Comparison of ENCODE assay signal across 34 cellular contexts in genomic region chr17:54347495-54347894, GRCh38.
"Had no signal": no experiment of that assay in that cellular context is flagged by ENCODE, and none has a peak within 500 bp of the region (broad histone marks: within the 10 kb centered on the region; RNA-seq: fewer than 3 reads in every experiment).

No MANE protein-coding gene starts in this region.

- H3K36me3 ChIP-seq: brain microvascular endothelial cell, esophagus muscularis mucosa, gastrocnemius medialis, heart left ventricle had no signal

- H3K4me1 ChIP-seq: esophagus muscularis mucosa, foreskin keratinocyte, gastrocnemius medialis, heart left ventricle had no signal

- H3K27ac ChIP-seq: brain microvascular endothelial cell, esophagus muscularis mucosa, foreskin keratinocyte, gastrocnemius medialis, heart left ventricle, VCaP had no signal

- H3K9me3 ChIP-seq: esophagus muscularis mucosa, gastrocnemius medialis, heart left ventricle had no signal

- H3K27ac Mint-ChIP-seq: activated B cell treated with CpG ODN at 0.5 μM for 24 hours; activated CD8-positive, alpha-beta T cell treated with anti-CD3 and anti-CD28 coated beads for 36 hours; activated naive CD8-positive, alpha-beta T cell; activated T-helper 17 cell treated with anti-CD3 and anti-CD28 coated beads, Interleukin-2, amount 50 U/mL, for 72 hours; effector memory CD8-positive, alpha-beta T cell had no signal

- H3K27me3 Mint-ChIP-seq: activated B cell treated with CpG ODN at 0.5 μM for 24 hours; activated CD8-positive, alpha-beta T cell treated with anti-CD3 and anti-CD28 coated beads for 36 hours; activated naive CD8-positive, alpha-beta T cell; activated T-helper 17 cell treated with anti-CD3 and anti-CD28 coated beads, Interleukin-2, amount 50 U/mL, for 72 hours; central memory CD8-positive, alpha-beta T cell; effector memory CD8-positive, alpha-beta T cell had no signal

- H3K9me3 Mint-ChIP-seq: activated T-helper 17 cell treated with anti-CD3 and anti-CD28 coated beads, Interleukin-2, amount 50 U/mL, for 72 hours had no signal

- H3K4me1 Mint-ChIP-seq: activated B cell treated with CpG ODN at 0.5 μM for 24 hours; activated T-helper 17 cell treated with anti-CD3 and anti-CD28 coated beads, Interleukin-2, amount 50 U/mL, for 72 hours; central memory CD8-positive, alpha-beta T cell had no signal

- H3K4me3 ChIP-seq: esophagus muscularis mucosa, gastrocnemius medialis, heart left ventricle had no signal

- H3K4me3 Mint-ChIP-seq: activated B cell treated with CpG ODN at 0.5 μM for 24 hours; activated CD8-positive, alpha-beta T cell treated with anti-CD3 and anti-CD28 coated beads for 36 hours; activated naive CD8-positive, alpha-beta T cell; activated T-cell treated with anti-CD3 and anti-CD28 coated beads, Interleukin-2, amount 50 U/mL, for 4 hours; activated T-helper 17 cell treated with anti-CD3 and anti-CD28 coated beads, Interleukin-2, amount 50 U/mL, for 72 hours; central memory CD8-positive, alpha-beta T cell; effector memory CD8-positive, alpha-beta T cell had no signal

- ATAC-seq: activated CD4-positive, CD25-positive, alpha-beta regulatory T cell treated with anti-CD3 and anti-CD28 coated beads, Interleukin-2, amount 50 U/mL, for 24 hours; activated CD8-positive, alpha-beta T cell treated with anti-CD3 and anti-CD28 coated beads for 36 hours; activated T-cell treated with anti-CD3 and anti-CD28 coated beads, Interleukin-2, amount 50 U/mL, for 4 hours; activated T-helper 17 cell treated with anti-CD3 and anti-CD28 coated beads, Interleukin-2, amount 50 U/mL, for 72 hours; effector memory CD8-positive, alpha-beta T cell; gastrocnemius medialis; heart left ventricle had no signal

- DNase-seq: activated B cell treated with CpG ODN at 0.5 μM for 24 hours; activated CD4-positive, alpha-beta T cell treated with anti-CD3 and anti-CD28 coated beads for 48 hours; activated CD4-positive, alpha-beta T cell treated with anti-CD3 and anti-CD28 coated beads, Interleukin-2, amount 50 U/mL, for 1 hour; activated CD4-positive, alpha-beta T cell treated with anti-CD3 and anti-CD28 coated beads, Interleukin-2, amount 50 U/mL, for 48 hours; activated CD8-positive, alpha-beta memory T cell treated with anti-CD3 and anti-CD28 coated beads for 24 hours; activated CD8-positive, alpha-beta T cell treated with anti-CD3 and anti-CD28 coated beads for 36 hours; activated effector memory CD4-positive, alpha-beta T cell treated with Interleukin-2 at 50 U/mL for 16 hours; activated gamma-delta T cell treated with Interleukin-2 at 50 U/mL for 16 hours; activated naive CD4-positive, alpha-beta T cell treated with anti-CD3 and anti-CD28 coated beads, Interleukin-2, amount 50 U/mL, for 16 hours; activated naive CD4-positive, alpha-beta T cell treated with Interleukin-2 at 50 U/mL for 16 hours; activated T-cell treated with anti-CD3 and anti-CD28 coated beads, Interleukin-2, amount 50 U/mL, for 4 hours; amniotic stem cell; anterior cingulate cortex; brain microvascular endothelial cell; cortex of kidney; dermis blood vessel endothelial cell; effector CD4-positive, alpha-beta T cell; effector memory CD8-positive, alpha-beta T cell; erythroblast; gastrocnemius medialis; glutamatergic neuron; heart left ventricle; T-helper 2 cell had no signal

- H3K27me3 ChIP-seq: brain microvascular endothelial cell, esophagus muscularis mucosa, foreskin keratinocyte, gastrocnemius medialis, heart left ventricle had no signal

- FAIRE-seq: astrocyte, bronchial epithelial cell, colon, TTC549 had no signal

- H3K36me3 Mint-ChIP-seq: activated naive CD8-positive, alpha-beta T cell had no signal
